Comparison of ENCODE assay signal across 4 cellular contexts in the genomic region with DNA sequence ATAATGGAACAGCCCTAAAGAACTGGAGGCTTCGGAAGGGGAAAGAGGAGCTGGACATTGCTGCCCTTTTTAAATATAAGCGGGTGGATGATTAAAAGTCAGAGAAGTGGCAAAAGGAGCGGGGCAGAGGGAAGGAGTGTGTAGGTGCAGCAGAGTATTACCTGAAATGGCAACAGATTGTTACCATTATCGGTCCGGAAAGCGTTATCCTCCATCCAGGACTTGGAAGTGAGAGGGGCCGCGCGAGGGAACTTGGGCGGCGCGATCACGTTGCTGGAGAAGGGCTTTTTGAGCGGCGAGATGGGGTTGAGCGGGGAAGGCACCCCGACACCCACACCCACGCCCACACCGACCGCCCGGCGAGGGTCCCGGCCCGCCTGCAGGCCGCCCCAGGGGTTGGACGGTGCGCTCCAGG.
A peak's percentile ranks its signal among the peaks of the same experiment; 100 is the strongest.
TF ChIP-seq lines count a peak whose summit lies in the region.

No MANE protein-coding gene starts in this region.

TF ChIP-seq in SK-N-SH, 30 proteins besides CTCF, POLR2A, EP300 and RAD21:
- TF ChIP-seq, protein P1, sequence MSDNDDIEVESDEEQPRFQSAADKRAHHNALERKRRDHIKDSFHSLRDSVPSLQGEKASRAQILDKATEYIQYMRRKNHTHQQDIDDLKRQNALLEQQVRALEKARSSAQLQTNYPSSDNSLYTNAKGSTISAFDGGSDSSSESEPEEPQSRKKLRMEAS (IDR thresholded peaks at IDR 0.05; ENCODE audit: low read depth): no peak
- no peak for TF ChIP-seq GATA2 (CRISPR knock-in tag; IDR thresholded peaks at IDR 0.05)
- TF ChIP-seq JUND (IDR thresholded peaks at IDR 0.05): no peak
- TF ChIP-seq SIN3A (IDR thresholded peaks at IDR 0.05; ENCODE audit: borderline replicate concordance, low read depth, low read length): no peak
- TF ChIP-seq MEF2A (IDR thresholded peaks at IDR 0.05; ENCODE audit: borderline replicate concordance, low read depth): no peak
- no peak for TF ChIP-seq NRF1 (IDR thresholded peaks at IDR 0.05; ENCODE audit: low read depth, low read length)
- no peak for TF ChIP-seq YY1 (IDR thresholded peaks at IDR 0.05; ENCODE audit: low read depth)
- TF ChIP-seq TCF12 (IDR thresholded peaks at IDR 0.05): no peak
- TF ChIP-seq POLR2AphosphoS5 (IDR thresholded peaks at IDR 0.05; ENCODE audit: low read depth, low read length): no peak

TF ChIP-seq in SK-N-SH treated with all-trans-retinoic acid at 6 μM for 48 hours, 23 proteins besides CTCF, POLR2A, EP300 and RAD21 (continues in another document):
- no peak for TF ChIP-seq TCF4 (CRISPR knock-in tag; IDR thresholded peaks at IDR 0.05; ENCODE audit: borderline replicate concordance)
- TF ChIP-seq OSR1 (CRISPR knock-in tag; IDR thresholded peaks at IDR 0.05): no peak
- TF ChIP-seq ESRRG (CRISPR knock-in tag; IDR thresholded peaks at IDR 0.05): no peak
- no peak for TF ChIP-seq ZFP3 (CRISPR knock-in tag; IDR thresholded peaks at IDR 0.05)
- no peak for TF ChIP-seq ZC3H10 (CRISPR knock-in tag; IDR thresholded peaks at IDR 0.05)
- TF ChIP-seq, protein P2, sequence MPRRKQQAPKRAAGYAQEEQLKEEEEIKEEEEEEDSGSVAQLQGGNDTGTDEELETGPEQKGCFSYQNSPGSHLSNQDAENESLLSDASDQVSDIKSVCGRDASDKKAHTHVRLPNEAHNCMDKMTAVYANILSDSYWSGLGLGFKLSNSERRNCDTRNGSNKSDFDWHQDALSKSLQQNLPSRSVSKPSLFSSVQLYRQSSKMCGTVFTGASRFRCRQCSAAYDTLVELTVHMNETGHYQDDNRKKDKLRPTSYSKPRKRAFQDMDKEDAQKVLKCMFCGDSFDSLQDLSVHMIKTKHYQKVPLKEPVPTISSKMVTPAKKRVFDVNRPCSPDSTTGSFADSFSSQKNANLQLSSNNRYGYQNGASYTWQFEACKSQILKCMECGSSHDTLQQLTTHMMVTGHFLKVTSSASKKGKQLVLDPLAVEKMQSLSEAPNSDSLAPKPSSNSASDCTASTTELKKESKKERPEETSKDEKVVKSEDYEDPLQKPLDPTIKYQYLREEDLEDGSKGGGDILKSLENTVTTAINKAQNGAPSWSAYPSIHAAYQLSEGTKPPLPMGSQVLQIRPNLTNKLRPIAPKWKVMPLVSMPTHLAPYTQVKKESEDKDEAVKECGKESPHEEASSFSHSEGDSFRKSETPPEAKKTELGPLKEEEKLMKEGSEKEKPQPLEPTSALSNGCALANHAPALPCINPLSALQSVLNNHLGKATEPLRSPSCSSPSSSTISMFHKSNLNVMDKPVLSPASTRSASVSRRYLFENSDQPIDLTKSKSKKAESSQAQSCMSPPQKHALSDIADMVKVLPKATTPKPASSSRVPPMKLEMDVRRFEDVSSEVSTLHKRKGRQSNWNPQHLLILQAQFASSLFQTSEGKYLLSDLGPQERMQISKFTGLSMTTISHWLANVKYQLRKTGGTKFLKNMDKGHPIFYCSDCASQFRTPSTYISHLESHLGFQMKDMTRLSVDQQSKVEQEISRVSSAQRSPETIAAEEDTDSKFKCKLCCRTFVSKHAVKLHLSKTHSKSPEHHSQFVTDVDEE (CRISPR knock-in tag; IDR thresholded peaks at IDR 0.05): no peak
- TF ChIP-seq ZFP30 (CRISPR knock-in tag; IDR thresholded peaks at IDR 0.05): no peak
- TF ChIP-seq GLIS3 (CRISPR knock-in tag; IDR thresholded peaks at IDR 0.05): no peak
- TF ChIP-seq, protein P3, sequence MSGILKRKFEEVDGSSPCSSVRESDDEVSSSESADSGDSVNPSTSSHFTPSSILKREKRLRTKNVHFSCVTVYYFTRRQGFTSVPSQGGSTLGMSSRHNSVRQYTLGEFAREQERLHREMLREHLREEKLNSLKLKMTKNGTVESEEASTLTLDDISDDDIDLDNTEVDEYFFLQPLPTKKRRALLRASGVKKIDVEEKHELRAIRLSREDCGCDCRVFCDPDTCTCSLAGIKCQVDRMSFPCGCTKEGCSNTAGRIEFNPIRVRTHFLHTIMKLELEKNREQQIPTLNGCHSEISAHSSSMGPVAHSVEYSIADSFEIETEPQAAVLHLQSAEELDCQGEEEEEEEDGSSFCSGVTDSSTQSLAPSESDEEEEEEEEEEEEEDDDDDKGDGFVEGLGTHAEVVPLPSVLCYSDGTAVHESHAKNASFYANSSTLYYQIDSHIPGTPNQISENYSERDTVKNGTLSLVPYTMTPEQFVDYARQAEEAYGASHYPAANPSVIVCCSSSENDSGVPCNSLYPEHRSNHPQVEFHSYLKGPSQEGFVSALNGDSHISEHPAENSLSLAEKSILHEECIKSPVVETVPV (CRISPR knock-in tag; IDR thresholded peaks at IDR 0.05): no peak
- TF ChIP-seq, protein P4, sequence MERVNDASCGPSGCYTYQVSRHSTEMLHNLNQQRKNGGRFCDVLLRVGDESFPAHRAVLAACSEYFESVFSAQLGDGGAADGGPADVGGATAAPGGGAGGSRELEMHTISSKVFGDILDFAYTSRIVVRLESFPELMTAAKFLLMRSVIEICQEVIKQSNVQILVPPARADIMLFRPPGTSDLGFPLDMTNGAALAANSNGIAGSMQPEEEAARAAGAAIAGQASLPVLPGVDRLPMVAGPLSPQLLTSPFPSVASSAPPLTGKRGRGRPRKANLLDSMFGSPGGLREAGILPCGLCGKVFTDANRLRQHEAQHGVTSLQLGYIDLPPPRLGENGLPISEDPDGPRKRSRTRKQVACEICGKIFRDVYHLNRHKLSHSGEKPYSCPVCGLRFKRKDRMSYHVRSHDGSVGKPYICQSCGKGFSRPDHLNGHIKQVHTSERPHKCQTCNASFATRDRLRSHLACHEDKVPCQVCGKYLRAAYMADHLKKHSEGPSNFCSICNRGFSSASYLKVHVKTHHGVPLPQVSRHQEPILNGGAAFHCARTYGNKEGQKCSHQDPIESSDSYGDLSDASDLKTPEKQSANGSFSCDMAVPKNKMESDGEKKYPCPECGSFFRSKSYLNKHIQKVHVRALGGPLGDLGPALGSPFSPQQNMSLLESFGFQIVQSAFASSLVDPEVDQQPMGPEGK (CRISPR knock-in tag; IDR thresholded peaks at IDR 0.05; ENCODE audit: borderline replicate concordance): no peak

TF ChIP-seq in K562, 482 proteins besides CTCF, POLR2A, EP300 and RAD21:
- TF ChIP-seq, protein P5, sequence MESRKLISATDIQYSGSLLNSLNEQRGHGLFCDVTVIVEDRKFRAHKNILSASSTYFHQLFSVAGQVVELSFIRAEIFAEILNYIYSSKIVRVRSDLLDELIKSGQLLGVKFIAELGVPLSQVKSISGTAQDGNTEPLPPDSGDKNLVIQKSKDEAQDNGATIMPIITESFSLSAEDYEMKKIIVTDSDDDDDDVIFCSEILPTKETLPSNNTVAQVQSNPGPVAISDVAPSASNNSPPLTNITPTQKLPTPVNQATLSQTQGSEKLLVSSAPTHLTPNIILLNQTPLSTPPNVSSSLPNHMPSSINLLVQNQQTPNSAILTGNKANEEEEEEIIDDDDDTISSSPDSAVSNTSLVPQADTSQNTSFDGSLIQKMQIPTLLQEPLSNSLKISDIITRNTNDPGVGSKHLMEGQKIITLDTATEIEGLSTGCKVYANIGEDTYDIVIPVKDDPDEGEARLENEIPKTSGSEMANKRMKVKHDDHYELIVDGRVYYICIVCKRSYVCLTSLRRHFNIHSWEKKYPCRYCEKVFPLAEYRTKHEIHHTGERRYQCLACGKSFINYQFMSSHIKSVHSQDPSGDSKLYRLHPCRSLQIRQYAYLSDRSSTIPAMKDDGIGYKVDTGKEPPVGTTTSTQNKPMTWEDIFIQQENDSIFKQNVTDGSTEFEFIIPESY (CRISPR knock-in tag; IDR thresholded peaks at IDR 0.05): 0 out of 2 replicates have a peak, but pooled peaks have one; percentile 5
- 0 out of 2 replicates have a peak, but pooled peaks have one; percentile 0 for TF ChIP-seq ZNF584 (CRISPR knock-in tag; IDR thresholded peaks at IDR 0.05; ENCODE audit: low read depth)
- TF ChIP-seq ZNF146 (CRISPR knock-in tag; IDR thresholded peaks at IDR 0.05; ENCODE audit: unreplicated experiment): no peak
- peak; percentile 58; the same call in 1 of the 2 replicates for TF ChIP-seq RBFOX2 (IDR thresholded peaks at IDR 0.05; ENCODE audit: low read depth, low read length)
- TF ChIP-seq SRSF9 (IDR thresholded peaks at IDR 0.05; ENCODE audit: borderline replicate concordance, low read depth, low read length): no peak
- TF ChIP-seq SETDB1 (IDR thresholded peaks at IDR 0.05; ENCODE audit: low read length): no peak
- TF ChIP-seq, protein P6, sequence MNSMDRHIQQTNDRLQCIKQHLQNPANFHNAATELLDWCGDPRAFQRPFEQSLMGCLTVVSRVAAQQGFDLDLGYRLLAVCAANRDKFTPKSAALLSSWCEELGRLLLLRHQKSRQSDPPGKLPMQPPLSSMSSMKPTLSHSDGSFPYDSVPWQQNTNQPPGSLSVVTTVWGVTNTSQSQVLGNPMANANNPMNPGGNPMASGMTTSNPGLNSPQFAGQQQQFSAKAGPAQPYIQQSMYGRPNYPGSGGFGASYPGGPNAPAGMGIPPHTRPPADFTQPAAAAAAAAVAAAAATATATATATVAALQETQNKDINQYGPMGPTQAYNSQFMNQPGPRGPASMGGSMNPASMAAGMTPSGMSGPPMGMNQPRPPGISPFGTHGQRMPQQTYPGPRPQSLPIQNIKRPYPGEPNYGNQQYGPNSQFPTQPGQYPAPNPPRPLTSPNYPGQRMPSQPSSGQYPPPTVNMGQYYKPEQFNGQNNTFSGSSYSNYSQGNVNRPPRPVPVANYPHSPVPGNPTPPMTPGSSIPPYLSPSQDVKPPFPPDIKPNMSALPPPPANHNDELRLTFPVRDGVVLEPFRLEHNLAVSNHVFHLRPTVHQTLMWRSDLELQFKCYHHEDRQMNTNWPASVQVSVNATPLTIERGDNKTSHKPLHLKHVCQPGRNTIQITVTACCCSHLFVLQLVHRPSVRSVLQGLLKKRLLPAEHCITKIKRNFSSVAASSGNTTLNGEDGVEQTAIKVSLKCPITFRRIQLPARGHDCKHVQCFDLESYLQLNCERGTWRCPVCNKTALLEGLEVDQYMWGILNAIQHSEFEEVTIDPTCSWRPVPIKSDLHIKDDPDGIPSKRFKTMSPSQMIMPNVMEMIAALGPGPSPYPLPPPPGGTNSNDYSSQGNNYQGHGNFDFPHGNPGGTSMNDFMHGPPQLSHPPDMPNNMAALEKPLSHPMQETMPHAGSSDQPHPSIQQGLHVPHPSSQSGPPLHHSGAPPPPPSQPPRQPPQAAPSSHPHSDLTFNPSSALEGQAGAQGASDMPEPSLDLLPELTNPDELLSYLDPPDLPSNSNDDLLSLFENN (IDR thresholded peaks at IDR 0.05; ENCODE audit: low read depth in 2 of 2, low read length in 2 of 2): no peak

TF ChIP-seq in liver, 16 proteins besides CTCF, POLR2A, EP300 and RAD21:
- no peak for TF ChIP-seq SP1 (IDR thresholded peaks at IDR 0.05)
- no peak for TF ChIP-seq JUND (IDR thresholded peaks at IDR 0.05)
- TF ChIP-seq TAF1 (conservative IDR thresholded peaks at IDR 0.05): no peak
- no peak for TF ChIP-seq HNF4G (IDR thresholded peaks at IDR 0.05)
- no peak for TF ChIP-seq EGR1 (IDR thresholded peaks at IDR 0.05; ENCODE audit: low read depth in 2 of 2)
- TF ChIP-seq, protein P5 (IDR thresholded peaks at IDR 0.05): no peak
- TF ChIP-seq GABPA (IDR thresholded peaks at IDR 0.05 in 1 of 2, conservative IDR thresholded peaks at IDR 0.05 in 1 of 2): no peak
- TF ChIP-seq, protein P1 (IDR thresholded peaks at IDR 0.05): no peak
- TF ChIP-seq FOXA2 (IDR thresholded peaks at IDR 0.05): no peak
- no peak for TF ChIP-seq NR2F2 (IDR thresholded peaks at IDR 0.05)
- no peak for TF ChIP-seq FOXA1 (IDR thresholded peaks at IDR 0.05)
- no peak for TF ChIP-seq YY1 (IDR thresholded peaks at IDR 0.05)
- TF ChIP-seq RXRA (IDR thresholded peaks at IDR 0.05): no peak
- TF ChIP-seq, protein P7, sequence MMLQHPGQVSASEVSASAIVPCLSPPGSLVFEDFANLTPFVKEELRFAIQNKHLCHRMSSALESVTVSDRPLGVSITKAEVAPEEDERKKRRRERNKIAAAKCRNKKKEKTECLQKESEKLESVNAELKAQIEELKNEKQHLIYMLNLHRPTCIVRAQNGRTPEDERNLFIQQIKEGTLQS (IDR thresholded peaks at IDR 0.05): no peak
- TF ChIP-seq HNF4A (conservative IDR thresholded peaks at IDR 0.05): no peak
- TF ChIP-seq, protein P8, sequence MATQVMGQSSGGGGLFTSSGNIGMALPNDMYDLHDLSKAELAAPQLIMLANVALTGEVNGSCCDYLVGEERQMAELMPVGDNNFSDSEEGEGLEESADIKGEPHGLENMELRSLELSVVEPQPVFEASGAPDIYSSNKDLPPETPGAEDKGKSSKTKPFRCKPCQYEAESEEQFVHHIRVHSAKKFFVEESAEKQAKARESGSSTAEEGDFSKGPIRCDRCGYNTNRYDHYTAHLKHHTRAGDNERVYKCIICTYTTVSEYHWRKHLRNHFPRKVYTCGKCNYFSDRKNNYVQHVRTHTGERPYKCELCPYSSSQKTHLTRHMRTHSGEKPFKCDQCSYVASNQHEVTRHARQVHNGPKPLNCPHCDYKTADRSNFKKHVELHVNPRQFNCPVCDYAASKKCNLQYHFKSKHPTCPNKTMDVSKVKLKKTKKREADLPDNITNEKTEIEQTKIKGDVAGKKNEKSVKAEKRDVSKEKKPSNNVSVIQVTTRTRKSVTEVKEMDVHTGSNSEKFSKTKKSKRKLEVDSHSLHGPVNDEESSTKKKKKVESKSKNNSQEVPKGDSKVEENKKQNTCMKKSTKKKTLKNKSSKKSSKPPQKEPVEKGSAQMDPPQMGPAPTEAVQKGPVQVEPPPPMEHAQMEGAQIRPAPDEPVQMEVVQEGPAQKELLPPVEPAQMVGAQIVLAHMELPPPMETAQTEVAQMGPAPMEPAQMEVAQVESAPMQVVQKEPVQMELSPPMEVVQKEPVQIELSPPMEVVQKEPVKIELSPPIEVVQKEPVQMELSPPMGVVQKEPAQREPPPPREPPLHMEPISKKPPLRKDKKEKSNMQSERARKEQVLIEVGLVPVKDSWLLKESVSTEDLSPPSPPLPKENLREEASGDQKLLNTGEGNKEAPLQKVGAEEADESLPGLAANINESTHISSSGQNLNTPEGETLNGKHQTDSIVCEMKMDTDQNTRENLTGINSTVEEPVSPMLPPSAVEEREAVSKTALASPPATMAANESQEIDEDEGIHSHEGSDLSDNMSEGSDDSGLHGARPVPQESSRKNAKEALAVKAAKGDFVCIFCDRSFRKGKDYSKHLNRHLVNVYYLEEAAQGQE (IDR thresholded peaks at IDR 0.05): no peak
